18 cellular contexts compared by ENCODE assay signal in the genomic region with DNA sequence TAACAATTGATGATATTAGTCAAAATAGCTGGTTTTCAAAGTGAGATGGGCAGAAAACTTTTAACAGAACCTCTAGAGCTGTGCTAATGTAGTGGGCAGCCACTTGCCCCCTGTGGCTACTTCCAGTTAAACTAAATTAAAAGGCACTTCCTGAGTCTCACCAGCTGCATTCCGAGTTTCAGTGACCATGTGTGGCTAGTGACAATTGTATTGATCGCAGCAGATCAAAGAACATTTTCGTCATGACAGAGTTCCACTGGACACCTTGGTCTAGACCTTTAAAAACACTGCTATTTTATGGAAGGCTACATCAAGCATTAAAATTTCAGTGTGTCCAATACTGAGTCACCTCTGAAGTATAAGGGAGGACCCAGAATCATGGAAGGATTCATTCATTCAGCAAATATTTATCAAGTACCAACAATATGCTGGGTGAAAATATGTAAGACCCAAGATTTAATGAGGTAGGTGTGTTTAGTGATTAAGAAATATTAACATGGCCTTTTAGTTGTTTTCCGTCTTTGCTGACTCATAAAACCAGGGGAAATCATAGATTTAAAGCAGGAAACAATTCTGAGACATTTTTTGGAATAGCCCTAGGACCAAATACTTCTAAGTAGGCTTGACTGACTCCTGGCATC. TPM values are rescaled to one million over a fixed set of nuclear protein-coding genes. Genes with fewer than 3 reads are reported as not detected.
DNase-seq lines count a peak whose midpoint lies in the region; ATAC-seq, FAIRE-seq and TF ChIP-seq lines count a peak whose summit lies in the region.
"Had no signal": no experiment of that assay in that cellular context is flagged by ENCODE, and none has a peak within 500 bp of the region (broad histone marks: within the 10 kb centered on the region; RNA-seq: fewer than 3 reads in every experiment).

No MANE protein-coding gene starts in this region.

- peak overlapping the region; percentile 8 for H3K9ac ChIP-seq in mesenchymal stem cell (ENCODE audit: low read length)
- no peak overlapping the region for H3K9ac ChIP-seq in Karpas-422 (ENCODE audit: low read length)

- no peak overlapping the region for H2BK120ac ChIP-seq in mesenchymal stem cell (ENCODE audit: low read depth, low read length)

- peak overlapping the region in 1 of 2 experiments; percentile 60 for H3K18ac ChIP-seq in mesenchymal stem cell (ENCODE audit: low read depth in 1 of 2, low read length in 2 of 2)

- no peak overlapping the region for H2BK5ac ChIP-seq in mesenchymal stem cell (ENCODE audit: low read depth, low read length, poor library complexity, severe bottlenecking)

- H3K9me2 ChIP-seq in Karpas-422 (replicated peaks; ENCODE audit: insufficient read depth, low read length) = no peaks in the 10 kb centered on the region

- H3K9me3 ChIP-seq in A549 = no peaks in the 10 kb centered on the region
- H3K9me3 ChIP-seq in mesenchymal stem cell (ENCODE audit: control insufficient read depth, low read length) = no peaks in the 10 kb centered on the region
- no peaks in the 10 kb centered on the region for H3K9me3 ChIP-seq in Karpas-422 (ENCODE audit: low read length)
- H3K9me3 ChIP-seq: heart left ventricle had no signal

- POLR2A ChIA-PET in A549 (lab: Yijun Ruan, JAX) = no interaction called here

- H3K4me2 ChIP-seq in A549 (peak overlapping the region; percentile 89), mesenchymal stem cell (ENCODE audit: low read length, poor library complexity, severe bottlenecking) (no peak overlapping the region), Karpas-422 (ENCODE audit: low read depth, low read length, poor library complexity, severe bottlenecking) (no peak overlapping the region)

- WGBS in A549 (ENCODE audit: missing lambda C conversion rate) = 14% methylated on average over 4 of the region's 4 CpGs
- 16% methylated on average over 4 of the region's 4 CpGs for WGBS in mesenchymal stem cell

- H4K91ac ChIP-seq in mesenchymal stem cell (ENCODE audit: low read length) = no peak overlapping the region

- H3K4me1 ChIP-seq in A549 = peaks cover 29% of the 10 kb centered on the region
- H3K4me1 ChIP-seq in mesenchymal stem cell (ENCODE audit: control insufficient read depth, insufficient read depth, low read depth, low read length) = peaks cover 5% of the 10 kb centered on the region
- H3K4me1 ChIP-seq in Karpas-422 (ENCODE audit: low read length) = no peaks in the 10 kb centered on the region

- no peak overlapping the region for H2BK12ac ChIP-seq in mesenchymal stem cell (ENCODE audit: low read length in 2 of 2)

- TF ChIP-seq RAD21 in A549 (conservative IDR thresholded peaks at IDR 0.05 in 1 of 2, IDR thresholded peaks at IDR 0.05 in 1 of 2) = no peak

- FAIRE-seq in A549 (lab: Jason Lieb, UNC) (no peak), bronchial epithelial cell (lab: Jason Lieb, UNC) (no peak)
- FAIRE-seq: A204.1, GM12878 had no signal

- no peak overlapping the region for H3K14ac ChIP-seq in mesenchymal stem cell (ENCODE audit: low read length in 2 of 2)

- H2BK15ac ChIP-seq in mesenchymal stem cell (ENCODE audit: low read depth, poor library complexity, severe bottlenecking) = no peak overlapping the region

- H3K27ac ChIP-seq in A549 (peak overlapping the region; percentile 89 to 100), mesenchymal stem cell (ENCODE audit: low read length, poor library complexity, severe bottlenecking) (no peak overlapping the region), Karpas-422 (ENCODE audit: low read length) (no peak overlapping the region)
- H3K27ac ChIP-seq: heart left ventricle had no signal

- H3K36me3 ChIP-seq in bronchial epithelial cell (ENCODE audit: control insufficient read depth, insufficient read depth, low read length) (no peaks in the 10 kb centered on the region), mesenchymal stem cell (ENCODE audit: control insufficient read depth in 1 of 2, insufficient read depth in 2 of 2, low read depth in 1 of 2, low read length in 2 of 2) (peaks cover 0 to under 1% of the 10 kb centered on the region in 2 experiments), Karpas-422 (ENCODE audit: insufficient read depth, low read length) (no peaks in the 10 kb centered on the region)
- H3K36me3 ChIP-seq: heart left ventricle had no signal

- CTCF ChIA-PET in A549 (lab: Yijun Ruan, JAX) = interaction anchor here (0.6 to 1.6 kb wide), 5 partner anchors 157 to 432 kb away, joined by 3 read pairs; no protein-coding TSS in a partner anchor

- no peak overlapping the region for H3K23ac ChIP-seq in mesenchymal stem cell (ENCODE audit: low read length in 2 of 2)

- H3K4me3 ChIP-seq in A549 (peak overlapping the region; percentile 4; the same call in 1 of the 3 replicates), bronchial epithelial cell (ENCODE audit: low read depth, low read length) (no peak overlapping the region), mesenchymal stem cell (ENCODE audit: insufficient read depth in 1 of 2, low read depth in 1 of 2, low read length in 2 of 2) (peak overlapping the region in 1 of 2 experiments; percentile 89), Karpas-422 (ENCODE audit: low read length) (no peak overlapping the region)
- H3K4me3 ChIP-seq: GM12878, heart left ventricle had no signal

- no peak overlapping the region for H2AK5ac ChIP-seq in mesenchymal stem cell (ENCODE audit: low read length, severe bottlenecking)

- no peak for TF ChIP-seq CTCF in A549 (IDR thresholded peaks at IDR 0.05)
- no peak for TF ChIP-seq CTCF in bronchial epithelial cell (IDR thresholded peaks at IDR 0.05; ENCODE audit: insufficient read depth, low read length, severe bottlenecking)

- no peaks in the 10 kb centered on the region for H3K27me3 ChIP-seq in bronchial epithelial cell (ENCODE audit: control insufficient read depth, insufficient read depth, low read length)
- H3K27me3 ChIP-seq in mesenchymal stem cell (ENCODE audit: control insufficient read depth in 1 of 2, insufficient read depth in 1 of 2, low read length in 2 of 2) = no peaks in the 10 kb centered on the region
- no peaks in the 10 kb centered on the region for H3K27me3 ChIP-seq in Karpas-422 (ENCODE audit: low read length)

- H4K20me1 ChIP-seq in Karpas-422 (ENCODE audit: insufficient read depth, low read depth, low read length) = no peaks in the 10 kb centered on the region

- ATAC-seq in A549 = no peak
- ATAC-seq: effector memory CD8-positive, alpha-beta T cell; GM12878; heart left ventricle; left ventricle myocardium superior had no signal

- no peak overlapping the region for H4K8ac ChIP-seq in mesenchymal stem cell (ENCODE audit: low read length)

- DNase-seq in A549 (ENCODE audit: low read depth in 1 of 2, low spot score in 1 of 2) (peak in 1 of 2 experiments; percentile 50), HT1080 (ENCODE audit: low read depth) (peak; percentile 38), bronchial epithelial cell (ENCODE audit: low read depth) (peak; percentile 97), mesenchymal stem cell (peak; percentile 29), GOT3 (lab: John Stamatoyannopoulos, UW) (no peak), Karpas-422 (no peak)
- no peak for DNase-seq in activated CD4-positive, CD25-positive, alpha-beta regulatory T cell (lab: John Stamatoyannopoulos, UW)
- DNase-seq in activated CD4-positive, alpha-beta T cell treated with anti-CD3 and anti-CD28 coated beads, Interleukin-2, amount 50 U/mL, for 1 hour = no peak
- DNase-seq: activated B cell treated with CpG ODN at 0.5 μM for 24 hours; amygdala; DMS53; effector memory CD8-positive, alpha-beta T cell; heart left ventricle; left ventricle myocardium superior; NCI-H2081; nucleus accumbens had no signal

- no peak overlapping the region for H3K4ac ChIP-seq in mesenchymal stem cell (ENCODE audit: low read depth in 1 of 2, low read length in 2 of 2)

- TF ChIP-seq POLR2A in A549 (IDR thresholded peaks at IDR 0.05; ENCODE audit: low read length) = no peak

- no peak overlapping the region for H2AFZ ChIP-seq in mesenchymal stem cell (ENCODE audit: low read depth, low read length)
- H2AFZ ChIP-seq in Karpas-422 (ENCODE audit: low read length) = no peak overlapping the region

- TF ChIP-seq EP300 in A549 (IDR thresholded peaks at IDR 0.05) = no peak; a peak in 1 of 5 replicates

- no peaks in the 10 kb centered on the region for H3K79me2 ChIP-seq in Karpas-422 (ENCODE audit: low read length)

- peaks cover 4% of the 10 kb centered on the region for H3K79me1 ChIP-seq in mesenchymal stem cell (replicated peaks; ENCODE audit: low read length, poor library complexity, severe bottlenecking)

TF ChIP-seq in A549, 52 proteins besides CTCF, POLR2A, EP300 and RAD21 (continues in another document):
- TF ChIP-seq CBX8 (IDR thresholded peaks at IDR 0.05) (no peak), GATA3 (IDR thresholded peaks at IDR 0.05; ENCODE audit: borderline replicate concordance) (0 out of 2 replicates have a peak, but pooled peaks have one; percentile 21), MAFK (IDR thresholded peaks at IDR 0.05; ENCODE audit: partially characterized antibody) (peak; percentile 31), RFX5 (IDR thresholded peaks at IDR 0.05) (no peak), CHD2 (IDR thresholded peaks at IDR 0.05; ENCODE audit: low read length, partially characterized antibody) (no peak), FOSL2 (IDR thresholded peaks at IDR 0.05) (peak; percentile 11; the same call in 1 of the 2 replicates), FOSL2 (CRISPR knock-in tag; IDR thresholded peaks at IDR 0.05) (peak; percentile 38), RARB (CRISPR knock-in tag; IDR thresholded peaks at IDR 0.05) (no peak)
- TF ChIP-seq, protein P1, sequence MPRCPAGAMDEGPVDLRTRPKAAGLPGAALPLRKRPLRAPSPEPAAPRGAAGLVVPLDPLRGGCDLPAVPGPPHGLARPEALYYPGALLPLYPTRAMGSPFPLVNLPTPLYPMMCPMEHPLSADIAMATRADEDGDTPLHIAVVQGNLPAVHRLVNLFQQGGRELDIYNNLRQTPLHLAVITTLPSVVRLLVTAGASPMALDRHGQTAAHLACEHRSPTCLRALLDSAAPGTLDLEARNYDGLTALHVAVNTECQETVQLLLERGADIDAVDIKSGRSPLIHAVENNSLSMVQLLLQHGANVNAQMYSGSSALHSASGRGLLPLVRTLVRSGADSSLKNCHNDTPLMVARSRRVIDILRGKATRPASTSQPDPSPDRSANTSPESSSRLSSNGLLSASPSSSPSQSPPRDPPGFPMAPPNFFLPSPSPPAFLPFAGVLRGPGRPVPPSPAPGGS (IDR thresholded peaks at IDR 0.05) = no peak

RNA-seq across cellular contexts. Expression of a gene that starts 5.1 kb away (rescaled TPM):
- polyA plus RNA-seq in A549 (2011; rRNA removed) = 177 and 225 TPM in 2 replicates
- polyA plus RNA-seq in A549 (2012; cell fraction: cytosol; rRNA removed) = 57.1 and 63.7 TPM in 2 replicates
- polyA plus RNA-seq in A549 (2012; cell fraction: nucleus; rRNA removed) = 201 and 278 TPM in 2 replicates
- polyA plus RNA-seq in A549 (2017; fragmentation: RNase III; extraction: RNeasy Plus Mini Kit Qiagen cat#74134 plus additional on column Dnase treatment) = 62.2 to 68.5 TPM (median 62.8 TPM) in 3 replicates
- polyA minus RNA-seq in A549 (2011; rRNA and poly(A)+ RNA removed) = 1,227 and 1,657 TPM in 2 replicates
- 132 and 140 TPM in 2 replicates for total RNA-seq in HT1080 (2014; rRNA removed; shearing (Covaris generic))
- polyA plus RNA-seq in HT1080 (2015; cell fraction: cytosol; rRNA removed) = 31.8 and 44.7 TPM in 2 replicates
- 364 and 377 TPM in 2 replicates for polyA plus RNA-seq in HT1080 (2015; cell fraction: nucleus; rRNA removed)
- 237 and 301 TPM in 2 replicates for total RNA-seq in bronchial epithelial cell
- polyA plus RNA-seq in mesenchymal stem cell (2013, experiment 1 of 2) = 137 TPM
- 119 TPM for polyA plus RNA-seq in mesenchymal stem cell (2013, experiment 2 of 2)
- 0.15 TPM in 1 of 2 replicates, not detected in the other for total RNA-seq in Karpas-422 (2014; rRNA removed; shearing (Covaris generic); ENCODE audit: low replicate concordance)
- total RNA-seq: activated B cell treated with CpG ODN at 0.5 μM for 24 hours had no signal

Comparison
In these comparisons a context has a peak if more than half of its experiments do, and no peak if none do; other contexts are left out.
1. DNase-seq: peak in HT1080 (single experiment), bronchial epithelial cell (single experiment) and mesenchymal stem cell (single experiment); none in GOT3 (single experiment), Karpas-422 (single experiment), activated CD4-positive, CD25-positive, alpha-beta regulatory T cell (0 of 4) and activated CD4-positive, alpha-beta T cell treated with anti-CD3 and anti-CD28 coated beads, Interleukin-2, amount 50 U/mL, for 1 hour (single experiment).
2. H3K27ac ChIP-seq: peak in A549 (2 of 2); none in mesenchymal stem cell (single experiment) and Karpas-422 (single experiment).
3. RNA of a gene that starts 5.1 kb away (total RNA-seq): 237 to 301 TPM in bronchial epithelial cell and 132 to 140 TPM in HT1080; 0.15 TPM in Karpas-422; every median in the first group is over 100 times any median in the second.